31 cellular contexts compared by ENCODE assay signal in the genomic region with DNA sequence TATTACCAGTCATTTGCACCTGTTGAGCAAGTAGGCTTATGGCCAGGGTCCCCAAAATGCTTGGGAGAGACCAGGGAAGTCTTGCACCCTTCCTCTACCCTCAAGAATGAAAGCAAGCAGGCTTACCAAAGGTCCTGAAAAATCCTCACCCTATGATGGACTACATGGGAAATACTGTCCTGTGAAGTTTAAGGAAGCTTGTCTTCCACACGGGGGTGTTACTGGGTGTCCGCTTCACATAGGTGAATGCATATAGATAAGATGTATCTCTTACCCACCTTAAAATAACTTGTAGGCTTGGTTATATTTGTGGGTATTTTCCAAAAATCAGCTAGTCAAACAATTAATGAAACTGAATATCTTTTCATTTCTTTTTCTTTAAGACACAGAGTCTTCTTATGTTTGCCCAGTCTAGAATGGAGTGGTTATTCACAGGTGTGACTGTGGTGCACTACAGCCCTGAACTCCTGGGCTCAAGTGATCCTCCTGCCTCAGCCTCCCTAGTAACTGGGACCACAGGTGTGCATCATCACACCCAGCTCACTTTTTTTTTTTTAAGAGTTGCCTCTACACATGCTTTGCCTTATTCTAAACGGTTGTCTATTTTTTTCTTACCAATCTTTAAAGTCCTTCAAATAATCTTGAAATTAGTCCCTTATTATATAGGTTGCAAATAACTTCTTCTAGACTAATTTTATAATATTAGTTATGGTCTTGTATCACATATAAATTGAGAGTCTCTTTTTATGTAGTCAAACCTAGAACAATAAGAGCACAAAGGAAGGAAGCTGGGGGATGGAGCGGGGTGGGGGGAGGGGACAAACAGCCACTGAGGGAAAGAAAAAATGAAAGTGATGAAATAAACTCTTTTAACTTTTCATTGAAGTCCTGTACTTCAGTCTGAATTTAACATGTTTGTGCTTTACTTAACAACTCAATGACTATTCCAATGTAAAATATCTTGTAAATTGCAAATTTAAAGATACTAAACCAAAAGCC. TPM values are rescaled to one million over a fixed set of nuclear protein-coding genes. Genes with fewer than 3 reads are reported as not detected.
A peak's percentile ranks its signal among the peaks of the same experiment; 100 is the strongest.
DNase-seq lines count a peak whose midpoint lies in the region; ATAC-seq, FAIRE-seq and TF ChIP-seq lines count a peak whose summit lies in the region.
"Had no signal": no experiment of that assay in that cellular context is flagged by ENCODE, and none has a peak within 500 bp of the region (broad histone marks: within the 10 kb centered on the region; RNA-seq: fewer than 3 reads in every experiment).

No MANE protein-coding gene starts in this region.

- H3K27ac ChIP-seq in OCI-LY3 (ENCODE audit: low read length) (no peak overlapping the region), left lung (no peak overlapping the region), stomach (no peak overlapping the region)
- H3K27ac ChIP-seq: C4-2B, Peyer's patch, WERI-Rb-1 had no signal

- no peaks in the 10 kb centered on the region for H3K27me3 ChIP-seq in OCI-LY3 (ENCODE audit: low read depth, low read length)
- no peaks in the 10 kb centered on the region for H3K27me3 ChIP-seq in left lung
- no peaks in the 10 kb centered on the region for H3K27me3 ChIP-seq in stomach
- H3K27me3 ChIP-seq: Peyer's patch had no signal

- H4K20me1 ChIP-seq in OCI-LY3 (ENCODE audit: insufficient read depth, low read length), result no peaks in the 10 kb centered on the region

- peak; percentile 30 for DNase-seq in activated naive CD4-positive, alpha-beta T cell treated with anti-CD3 and anti-CD28 coated beads, Interleukin-2, amount 10 ng/mL, durations not matched to agents 7 days and 5 days
- no peak for DNase-seq in activated naive CD4-positive, alpha-beta T cell treated with Interleukin-2 at 50 U/mL for 16 hours
- DNase-seq in GM18507 (ENCODE audit: extremely low spot score, insufficient read length, low read depth) (no peak), left lung (no peak), AG08396 (ENCODE audit: low spot score) (no peak), stomach (no peak)
- DNase-seq in activated naive CD8-positive, alpha-beta T cell treated with anti-CD3 and anti-CD28 coated beads, Interleukin-2, amount 10 ng/mL, durations not matched to agents 7 days and 5 days, result no peak
- DNase-seq: activated CD4-positive, alpha-beta T cell treated with anti-CD3 and anti-CD28 coated beads, Interleukin-2, amount 50 U/mL, for 48 hours; activated CD8-positive, alpha-beta memory T cell treated with anti-CD3 and anti-CD28 coated beads, Interleukin-2, amount 50 U/mL, for 48 hours; caudate nucleus; effector memory CD8-positive, alpha-beta T cell; hippocampal formation; MV-4-11; NCI-H1436; NCI-H2081; NCI-H2227 treated with DMSO at 0.1 percent for 48 hours; NCI-H526; Peyer's patch; SHP77 treated with DMSO at 0.1 percent for 48 hours; T1000; WERI-Rb-1 had no signal

- H3K9me3 ChIP-seq in OCI-LY3 (ENCODE audit: insufficient read depth, low read length), result no peaks in the 10 kb centered on the region
- H3K9me3 ChIP-seq in left lung, result peaks cover 0 to 6% of the 10 kb centered on the region in 2 donors
- peaks cover 0 to 8% (median 7%) of the 10 kb centered on the region in 4 donors for H3K9me3 ChIP-seq in stomach
- H3K9me3 ChIP-seq: Peyer's patch had no signal

- no peak overlapping the region for H3K4me3 ChIP-seq in OCI-LY3 (ENCODE audit: low read length)
- no peak overlapping the region for H3K4me3 ChIP-seq in left lung
- H3K4me3 ChIP-seq in stomach, result no peak overlapping the region
- H3K4me3 ChIP-seq: Peyer's patch had no signal

- peak; percentile 52 for ATAC-seq in activated naive CD8-positive, alpha-beta T cell treated with anti-CD3 and anti-CD28 coated beads, Interleukin-2, amount 10 ng/mL, durations not matched to agents 7 days and 5 days (ENCODE audit: low read depth)
- ATAC-seq in left lung, result no peak
- ATAC-seq: activated T-helper 17 cell treated with anti-CD3 and anti-CD28 coated beads, Interleukin-2, amount 50 U/mL, for 72 hours; effector memory CD8-positive, alpha-beta T cell; stimulated activated effector memory CD8-positive, alpha-beta T cell treated with anti-CD3 and anti-CD28 coated beads, Interleukin-12 subunit alpha, Interleukin-12 subunit beta, amount 100 ng/mL, for 72 hours had no signal

- H3K27me3 Mint-ChIP-seq in activated naive CD4-positive, alpha-beta T cell treated with anti-CD3 and anti-CD28 coated beads, Interleukin-2, amount 10 ng/mL, durations not matched to agents 7 days and 5 days, result peaks cover 3% of the 10 kb centered on the region
- H3K27me3 Mint-ChIP-seq in activated naive CD8-positive, alpha-beta T cell treated with anti-CD3 and anti-CD28 coated beads, Interleukin-2, amount 10 ng/mL, durations not matched to agents 7 days and 5 days, result no peaks in the 10 kb centered on the region
- H3K27me3 Mint-ChIP-seq: activated T-helper 17 cell treated with anti-CD3 and anti-CD28 coated beads, Interleukin-2, amount 50 U/mL, for 72 hours; type B pancreatic cell had no signal

- H3K4me3 Mint-ChIP-seq in activated naive CD4-positive, alpha-beta T cell treated with anti-CD3 and anti-CD28 coated beads, Interleukin-2, amount 10 ng/mL, durations not matched to agents 7 days and 5 days, result no peak overlapping the region
- H3K4me3 Mint-ChIP-seq in activated naive CD8-positive, alpha-beta T cell treated with anti-CD3 and anti-CD28 coated beads, Interleukin-2, amount 10 ng/mL, durations not matched to agents 7 days and 5 days, result peak overlapping the region; percentile 62
- H3K4me3 Mint-ChIP-seq: activated T-helper 17 cell treated with anti-CD3 and anti-CD28 coated beads, Interleukin-2, amount 50 U/mL, for 72 hours; effector memory CD8-positive, alpha-beta T cell; nephron; stimulated activated effector memory CD8-positive, alpha-beta T cell treated with anti-CD3 and anti-CD28 coated beads, Interleukin-12 subunit alpha, Interleukin-12 subunit beta, amount 100 ng/mL, for 72 hours; type B pancreatic cell had no signal

- H3K36me3 ChIP-seq in OCI-LY3 (replicated peaks; ENCODE audit: low read depth, low read length) (no peaks in the 10 kb centered on the region), left lung (no peaks in the 10 kb centered on the region), stomach (no peaks in the 10 kb centered on the region)
- H3K36me3 ChIP-seq: Peyer's patch, WERI-Rb-1 had no signal

- no peak overlapping the region for H2AFZ ChIP-seq in OCI-LY3 (ENCODE audit: low read depth, low read length)

- intact Hi-C loops in left lung (cut with DNase I) (no loop called here), stomach (cut with DNase I; ENCODE audit: low total_unique reads) (no loop called here)

- peaks cover 12% of the 10 kb centered on the region for H3K36me3 Mint-ChIP-seq in activated naive CD4-positive, alpha-beta T cell treated with anti-CD3 and anti-CD28 coated beads, Interleukin-2, amount 10 ng/mL, durations not matched to agents 7 days and 5 days
- H3K36me3 Mint-ChIP-seq in activated naive CD8-positive, alpha-beta T cell treated with anti-CD3 and anti-CD28 coated beads, Interleukin-2, amount 10 ng/mL, durations not matched to agents 7 days and 5 days, result peaks cover 8% of the 10 kb centered on the region
- H3K36me3 Mint-ChIP-seq: stimulated activated effector memory CD8-positive, alpha-beta T cell treated with anti-CD3 and anti-CD28 coated beads, Interleukin-12 subunit alpha, Interleukin-12 subunit beta, amount 100 ng/mL, for 72 hours; type B pancreatic cell had no signal

- H3K4me1 ChIP-seq in OCI-LY3 (ENCODE audit: low read length) (peaks cover 12% of the 10 kb centered on the region), left lung (no peaks in the 10 kb centered on the region), stomach (no peaks in the 10 kb centered on the region)
- H3K4me1 ChIP-seq: Peyer's patch had no signal

- peak; percentile 44 for FAIRE-seq in GM18507 (lab: Jason Lieb, UNC)
- FAIRE-seq: GM19239, H1 had no signal

- no peak overlapping the region for H3K9ac ChIP-seq in OCI-LY3 (ENCODE audit: low read length)

- peak overlapping the region; percentile 68 for H3K27ac Mint-ChIP-seq in activated naive CD4-positive, alpha-beta T cell treated with anti-CD3 and anti-CD28 coated beads, Interleukin-2, amount 10 ng/mL, durations not matched to agents 7 days and 5 days
- peak overlapping the region; percentile 85 for H3K27ac Mint-ChIP-seq in activated naive CD8-positive, alpha-beta T cell treated with anti-CD3 and anti-CD28 coated beads, Interleukin-2, amount 10 ng/mL, durations not matched to agents 7 days and 5 days
- H3K27ac Mint-ChIP-seq: activated T-helper 17 cell treated with anti-CD3 and anti-CD28 coated beads, Interleukin-2, amount 50 U/mL, for 72 hours; effector memory CD8-positive, alpha-beta T cell; nephron; stimulated activated effector memory CD8-positive, alpha-beta T cell treated with anti-CD3 and anti-CD28 coated beads, Interleukin-12 subunit alpha, Interleukin-12 subunit beta, amount 100 ng/mL, for 72 hours; type B pancreatic cell had no signal

- CTCF ChIA-PET in activated naive CD4-positive, alpha-beta T cell treated with anti-CD3 and anti-CD28 coated beads, Interleukin-2, amount 10 ng/mL, durations not matched to agents 7 days and 5 days (lab: Charles Lee), result interaction anchor here (0.8 to 1.4 kb wide), 3 partner anchors 28 to 532 kb away, joined by 3 read pairs; no protein-coding TSS in a partner anchor

- H3K79me2 ChIP-seq in OCI-LY3 (ENCODE audit: low read length), result no peaks in the 10 kb centered on the region

- TF ChIP-seq POLR2A in stomach (IDR thresholded peaks at IDR 0.05), result no peak

- no peak for TF ChIP-seq EP300 in stomach (IDR thresholded peaks at IDR 0.05)

- peaks cover 25% of the 10 kb centered on the region for H3K4me1 Mint-ChIP-seq in activated naive CD4-positive, alpha-beta T cell treated with anti-CD3 and anti-CD28 coated beads, Interleukin-2, amount 10 ng/mL, durations not matched to agents 7 days and 5 days
- peaks cover 18% of the 10 kb centered on the region for H3K4me1 Mint-ChIP-seq in activated naive CD8-positive, alpha-beta T cell treated with anti-CD3 and anti-CD28 coated beads, Interleukin-2, amount 10 ng/mL, durations not matched to agents 7 days and 5 days
- H3K4me1 Mint-ChIP-seq: activated T-helper 17 cell treated with anti-CD3 and anti-CD28 coated beads, Interleukin-2, amount 50 U/mL, for 72 hours; nephron had no signal

- 73 to 84% (median 80%) methylated on average over 4 of the region's 4 CpGs for WGBS in stomach, 5 donors

- no peak overlapping the region for H3K4me2 ChIP-seq in OCI-LY3 (ENCODE audit: low read length)

- POLR2A ChIA-PET in activated naive CD8-positive, alpha-beta T cell treated with anti-CD3 and anti-CD28 coated beads, Interleukin-2, amount 10 ng/mL, durations not matched to agents 7 days and 5 days (lab: Charles Lee), result no interaction called here

- H3K9me3 Mint-ChIP-seq in activated naive CD4-positive, alpha-beta T cell treated with anti-CD3 and anti-CD28 coated beads, Interleukin-2, amount 10 ng/mL, durations not matched to agents 7 days and 5 days, result peaks cover 13% of the 10 kb centered on the region
- H3K9me3 Mint-ChIP-seq in activated naive CD8-positive, alpha-beta T cell treated with anti-CD3 and anti-CD28 coated beads, Interleukin-2, amount 10 ng/mL, durations not matched to agents 7 days and 5 days, result peaks cover 5% of the 10 kb centered on the region
- H3K9me3 Mint-ChIP-seq: activated T-helper 17 cell treated with anti-CD3 and anti-CD28 coated beads, Interleukin-2, amount 50 U/mL, for 72 hours had no signal

- TF ChIP-seq CTCF in OCI-LY3 (IDR thresholded peaks at IDR 0.05; ENCODE audit: low read depth, low read length) (0 out of 2 replicates have a peak, but pooled peaks have one; percentile 9), left lung (IDR thresholded peaks at IDR 0.05) (no peak), stomach (IDR thresholded peaks at IDR 0.05) (no peak)

RNA-seq across cellular contexts. Expression of gene CERKL, which starts 49.0 kb away (rescaled TPM):
- total RNA-seq in activated naive CD8-positive, alpha-beta T cell treated with anti-CD3 and anti-CD28 coated beads, Interleukin-2, amount 10 ng/mL, durations not matched to agents 7 days and 5 days, result not detected
- total RNA-seq in left lung (1 to 10 TPM in 1 of 2 donors, under 1 TPM in 1; 0.41 to 1.3 TPM), stomach (1 to 10 TPM in 1 of 5 donors, not detected in 4; 1.3 TPM)
- under 1 TPM; 0.05 to 0.31 (median 0.25) TPM for polyA plus RNA-seq in stomach
- total RNA-seq: activated T-helper 17 cell treated with anti-CD3 and anti-CD28 coated beads, Interleukin-2, amount 50 U/mL, for 72 hours; H1; lung microvascular endothelial cell; osteoblast had no signal
